ENCODE assay signal across 28 cellular contexts in genomic region chr16:3413730-3414379, GRCh38. TPM values are rescaled to one million over a fixed set of nuclear protein-coding genes. Genes with fewer than 3 reads are reported as not detected.
DNase-seq lines count a peak whose midpoint lies in the region; ATAC-seq, FAIRE-seq and TF ChIP-seq lines count a peak whose summit lies in the region.
"Had no signal": no experiment of that assay in that cellular context is flagged by ENCODE, and none has a peak within 500 bp of the region (broad histone marks: within the 10 kb centered on the region; RNA-seq: fewer than 3 reads in every experiment).

No MANE protein-coding gene starts in this region.

- no peak overlapping the region for H3K27ac ChIP-seq in small intestine (ENCODE audit: low read depth in 1 of 2, low read length in 1 of 2)
- H3K27ac ChIP-seq: brain microvascular endothelial cell, gastroesophageal sphincter, hepatocyte, left lung, PC-9, right lobe of liver, tibial artery, vagina had no signal

- FAIRE-seq in small intestine (lab: Jason Lieb, UNC), result no peak
- FAIRE-seq: endothelial cell of umbilical vein, islet of Langerhans had no signal

- no peak overlapping the region for H3K4me3 ChIP-seq in choroid plexus epithelial cell (ENCODE audit: low read depth, low read length)
- no peak overlapping the region for H3K4me3 ChIP-seq in small intestine (ENCODE audit: low read depth in 1 of 2, low read length in 2 of 2)
- H3K4me3 ChIP-seq: gastroesophageal sphincter, hepatocyte, left lung, PC-9, right lobe of liver, tibial artery, vagina had no signal

- TF ChIP-seq CTCF in choroid plexus epithelial cell (conservative IDR thresholded peaks at IDR 0.05; ENCODE audit: low read depth, low read length), result no peak

- H3K36me3 ChIP-seq in small intestine (ENCODE audit: control insufficient read depth in 2 of 2, insufficient read depth in 2 of 2, low read length in 2 of 2), result peaks cover 0 to 1% of the 10 kb centered on the region in 2 donors

- no peak for ATAC-seq in GM21367 (IDR thresholded peaks at IDR 0.05; ENCODE audit: unreplicated experiment)
- ATAC-seq: activated CD4-positive, alpha-beta T cell treated with anti-CD3 and anti-CD28 coated beads for 36 hours; activated CD8-positive, alpha-beta T cell treated with anti-CD3 and anti-CD28 coated beads, Interleukin-2, amount 10 ng/mL, durations not matched to agents 7 days and 5 days; activated T-helper 17 cell treated with anti-CD3 and anti-CD28 coated beads, Interleukin-2, amount 50 U/mL, for 72 hours; gastroesophageal sphincter; left lung; right lobe of liver; stimulated activated naive CD8-positive, alpha-beta T cell treated with anti-CD3 and anti-CD28 coated beads, Interleukin-15, amount 100 ng/mL, for 72 hours had no signal

- H3K4me1 ChIP-seq in small intestine (ENCODE audit: control insufficient read depth in 2 of 2, insufficient read depth in 1 of 2, low read depth in 1 of 2, low read length in 1 of 2), result no peaks in the 10 kb centered on the region
- H3K4me1 ChIP-seq: gastroesophageal sphincter, left lung, right lobe of liver, tibial artery, vagina had no signal

- DNase-seq in Daoy (ENCODE audit: low read depth), result peak; percentile 13
- peak; percentile 36 for DNase-seq in LHCN-M2 (ENCODE audit: low read depth)
- peak; percentile 10 for DNase-seq in choroid plexus epithelial cell (ENCODE audit: low read depth)
- peak; percentile 30 for DNase-seq in myocyte (ENCODE audit: low read depth)
- DNase-seq in NCI-H345 treated with DMSO at 0.1 percent for 48 hours (lab: John Stamatoyannopoulos, UW; ENCODE audit: unreplicated experiment), result no peak
- DNase-seq in small intestine, result no peak
- DNase-seq: activated CD4-positive, alpha-beta T cell treated with anti-CD3 and anti-CD28 coated beads for 36 hours; activated CD8-positive, alpha-beta T cell treated with anti-CD3 and anti-CD28 coated beads, Interleukin-2, amount 10 ng/mL, durations not matched to agents 7 days and 5 days; activated naive CD4-positive, alpha-beta T cell treated with anti-CD3 and anti-CD28 coated beads, Interleukin-2, amount 50 U/mL, for 16 hours; brain microvascular endothelial cell; GF-D8; left lung; naive B cell; NCI-H524 treated with DMSO at 0.1 percent for 48 hours; right lobe of liver; SHP77; stimulated activated CD8-positive, alpha-beta memory T cell treated with anti-CD3 and anti-CD28 coated beads, Interleukin-4, amount 100 ng/mL, for 48 hours; stimulated activated naive CD8-positive, alpha-beta T cell treated with anti-CD3 and anti-CD28 coated beads, Interleukin-15, amount 100 ng/mL, for 72 hours; tibial artery had no signal

- peaks cover under 1% of the 10 kb centered on the region for H3K9me3 ChIP-seq in small intestine (ENCODE audit: control insufficient read depth, low read depth)

- no peaks in the 10 kb centered on the region for H3K27me3 ChIP-seq in small intestine (ENCODE audit: control insufficient read depth in 2 of 2, insufficient read depth in 2 of 2, low read length in 2 of 2)
- H3K27me3 ChIP-seq: brain microvascular endothelial cell, gastroesophageal sphincter, hepatocyte, left lung, right lobe of liver, tibial artery, vagina had no signal

- 48 to 55% (median 49%) methylated on average over 28 to 29 of the region's 29 CpGs for WGBS in small intestine, 3 donors

RNA-seq across cellular contexts. Expression of gene ZNF174, which starts 12.8 kb away (rescaled TPM):
- total RNA-seq in Daoy (2014; rRNA removed; shearing (Covaris generic)), result 3.8 and 7.4 TPM in 2 replicates
- total RNA-seq in LHCN-M2 (2014; rRNA removed), result 10.7 and 13.4 TPM in 2 replicates
- 6.5 TPM for polyA plus RNA-seq in LHCN-M2 (2012)
- 20.7 and 22.7 TPM in 2 replicates for total RNA-seq in myocyte
- 10.3 TPM for polyA plus RNA-seq in myocyte (2012)
- polyA plus RNA-seq in small intestine, result 1 to 10 TPM; 3.0 to 4.9 (median 4.5) TPM

RNA-seq across cellular contexts. Expression of gene ZSCAN32, which starts 13.1 kb away (rescaled TPM):
- total RNA-seq in Daoy (2014; rRNA removed; shearing (Covaris generic)), result 7.6 and 14.2 TPM in 2 replicates
- 9.4 and 14.5 TPM in 2 replicates for total RNA-seq in LHCN-M2 (2014; rRNA removed)
- polyA plus RNA-seq in LHCN-M2 (2012), result 6.9 TPM
- total RNA-seq in myocyte, result 13.4 and 20.4 TPM in 2 replicates
- 12.9 TPM for polyA plus RNA-seq in myocyte (2012)
- polyA plus RNA-seq in small intestine, result 10 to 100 TPM in 2 of 3 donors, 1 to 10 TPM in 1; 7.2 to 12.4 (median 11.4) TPM

RNA-seq across cellular contexts. Expression of gene ZNF597, which starts 29.4 kb away (rescaled TPM):
- not detected in 2 replicates for total RNA-seq in Daoy (2014; rRNA removed; shearing (Covaris generic))
- total RNA-seq in LHCN-M2 (2014; rRNA removed) (1.9 TPM in 2 replicates), myocyte (2.2 and 2.9 TPM in 2 replicates)
- 0.69 TPM for polyA plus RNA-seq in LHCN-M2 (2012)
- polyA plus RNA-seq in myocyte (2012), result 1.5 TPM
- under 1 TPM; 0.45 to 0.95 (median 0.81) TPM for polyA plus RNA-seq in small intestine

RNA-seq across cellular contexts. Expression of gene NAA60, which starts 29.6 kb away (rescaled TPM):
- total RNA-seq in Daoy (2014; rRNA removed; shearing (Covaris generic)), result 0.83 and 2.2 TPM in 2 replicates
- total RNA-seq in LHCN-M2 (2014; rRNA removed) (10.5 and 50.2 TPM in 2 replicates), myocyte (16.0 and 22.2 TPM in 2 replicates)
- polyA plus RNA-seq in LHCN-M2 (2012), result 31.4 TPM
- polyA plus RNA-seq in myocyte (2012), result 66.6 TPM
- polyA plus RNA-seq in small intestine, result 100 to 1,000 TPM in 1 of 3 donors, 10 to 100 TPM in 2; 51.2 to 102 (median 69.2) TPM

RNA-seq across cellular contexts. Expression of gene OR2C1, which starts 58.2 kb away (rescaled TPM):
- not detected in 2 replicates for total RNA-seq in Daoy (2014; rRNA removed; shearing (Covaris generic))
- total RNA-seq in LHCN-M2 (2014; rRNA removed) (0.17 TPM in 1 of 2 replicates, not detected in the other), myocyte (0.88 TPM in 1 of 2 replicates, not detected in the other)
- polyA plus RNA-seq in LHCN-M2 (2012), result 0.04 TPM
- polyA plus RNA-seq in myocyte (2012), result 0.20 TPM
- under 1 TPM in 1 of 3 donors, not detected in 2; 0.04 TPM for polyA plus RNA-seq in small intestine
- total RNA-seq: activated CD4-positive, alpha-beta T cell treated with anti-CD3 and anti-CD28 coated beads for 36 hours; activated CD8-positive, alpha-beta T cell treated with anti-CD3 and anti-CD28 coated beads, Interleukin-2, amount 10 ng/mL, durations not matched to agents 7 days and 5 days; activated T-helper 17 cell treated with anti-CD3 and anti-CD28 coated beads, Interleukin-2, amount 50 U/mL, for 72 hours; endothelial cell of umbilical vein; hepatocyte; left lung; PC-9; posterior vena cava had no signal
- polyA plus RNA-seq: endothelial cell of umbilical vein had no signal

Comparison
In these comparisons a context has a peak if more than half of its experiments do, and no peak if none do; other contexts are left out.
1. DNase-seq: peak in Daoy (single experiment), LHCN-M2 (single experiment), choroid plexus epithelial cell (single experiment) and myocyte (single experiment); none in NCI-H345 treated with DMSO at 0.1 percent for 48 hours (single experiment) and small intestine (single experiment).